ENCODE assay signal across 10 cellular contexts in genomic region chr19:6272411-6272791, GRCh38. TPM values are rescaled to one million over a fixed set of nuclear protein-coding genes. Genes with fewer than 3 reads are reported as not detected.
A peak's percentile ranks its signal among the peaks of the same experiment; 100 is the strongest.
DNase-seq lines count a peak whose midpoint lies in the region; ATAC-seq and TF ChIP-seq lines count a peak whose summit lies in the region.
"Had no signal": no experiment of that assay in that cellular context is flagged by ENCODE, and none has a peak within 500 bp of the region (broad histone marks: within the 10 kb centered on the region; RNA-seq: fewer than 3 reads in every experiment).

No MANE protein-coding gene starts in this region.

- peaks cover 46% of the 10 kb centered on the region for H3K4me1 Mint-ChIP-seq in activated naive CD8-positive, alpha-beta T cell (ENCODE audit: low read depth)
- peaks cover 42% of the 10 kb centered on the region for H3K4me1 Mint-ChIP-seq in activated naive CD8-positive, alpha-beta T cell treated with anti-CD3 and anti-CD28 coated beads, Interleukin-2, amount 50 U/mL, for 24 hours
- H3K4me1 Mint-ChIP-seq in endodermal cell, result peaks cover 59% of the 10 kb centered on the region
- H3K4me1 Mint-ChIP-seq in naive thymus-derived CD4-positive, alpha-beta T cell, result peaks cover 26 to 77% (median 59%) of the 10 kb centered on the region in 7 donors

- ATAC-seq in activated naive CD8-positive, alpha-beta T cell treated with anti-CD3 and anti-CD28 coated beads, Interleukin-2, amount 50 U/mL, for 24 hours, result no peak
- ATAC-seq in naive thymus-derived CD4-positive, alpha-beta T cell, result no peak
- no peak for ATAC-seq in upper lobe of left lung (ENCODE audit: low FRiP score in 2 of 2)

- peaks cover 36% of the 10 kb centered on the region for H3K36me3 ChIP-seq in endodermal cell (ENCODE audit: control insufficient read depth, insufficient read depth, low read length)
- H3K36me3 ChIP-seq in naive thymus-derived CD4-positive, alpha-beta T cell (ENCODE audit: control insufficient read depth in 2 of 3, insufficient read depth in 3 of 3, low read length in 3 of 3), result peaks cover 0 to 37% (median 5%) of the 10 kb centered on the region in 3 experiments
- peaks cover 0 to 25% (median 16%) of the 10 kb centered on the region in 4 donors for H3K36me3 ChIP-seq in upper lobe of left lung

- H3K9me3 ChIP-seq in endodermal cell (ENCODE audit: control insufficient read depth, low read length) (no peaks in the 10 kb centered on the region), upper lobe of left lung (no peaks in the 10 kb centered on the region)
- no peaks in the 10 kb centered on the region for H3K9me3 ChIP-seq in naive thymus-derived CD4-positive, alpha-beta T cell (ENCODE audit: control insufficient read depth in 2 of 3, low read length in 3 of 3)

- H3K27me3 ChIP-seq in endodermal cell (ENCODE audit: control insufficient read depth, insufficient read depth, low read length, poor library complexity, severe bottlenecking) (no peaks in the 10 kb centered on the region), upper lobe of left lung (no peaks in the 10 kb centered on the region)
- no peaks in the 10 kb centered on the region for H3K27me3 ChIP-seq in naive thymus-derived CD4-positive, alpha-beta T cell (ENCODE audit: control insufficient read depth in 2 of 2, insufficient read depth in 2 of 2, low read length in 2 of 2)

- POLR2A ChIA-PET in naive thymus-derived CD4-positive, alpha-beta T cell (lab: Charles Lee), result no interaction called here

- no peaks in the 10 kb centered on the region for H3K27me3 Mint-ChIP-seq in activated naive CD8-positive, alpha-beta T cell
- no peaks in the 10 kb centered on the region for H3K27me3 Mint-ChIP-seq in activated naive CD8-positive, alpha-beta T cell treated with anti-CD3 and anti-CD28 coated beads, Interleukin-2, amount 50 U/mL, for 24 hours
- H3K27me3 Mint-ChIP-seq in endodermal cell (ENCODE audit: insufficient read depth), result no peaks in the 10 kb centered on the region
- no peaks in the 10 kb centered on the region for H3K27me3 Mint-ChIP-seq in naive thymus-derived CD4-positive, alpha-beta T cell
- H3K27me3 Mint-ChIP-seq: activated naive CD8-positive, alpha-beta T cell treated with anti-CD3 and anti-CD28 coated beads, Interleukin-2, amount 10 ng/mL, durations not matched to agents 7 days and 5 days; memory B cell had no signal

- WGBS in endodermal cell (ENCODE audit: insufficient coverage in 1 of 2, insufficient read length in 1 of 2), 2 experiments, result 80% methylated on average over 9 to 11 of the region's 11 CpGs
- WGBS in upper lobe of left lung, 2 donors, result 51 to 60% methylated on average over 8 to 11 of the region's 11 CpGs

- H3K4me1 ChIP-seq in endodermal cell (ENCODE audit: control insufficient read depth, insufficient read depth, low read length) (peaks cover 48% of the 10 kb centered on the region), upper lobe of left lung (peaks cover 87 to 99% (median 96%) of the 10 kb centered on the region in 4 donors)
- peaks cover 0 to 1% of the 10 kb centered on the region in 2 donors for H3K4me1 ChIP-seq in naive thymus-derived CD4-positive, alpha-beta T cell (ENCODE audit: control insufficient read depth in 2 of 2, insufficient read depth in 2 of 2, low read length in 2 of 2)

- no peak overlapping the region for H3K9ac ChIP-seq in endodermal cell (ENCODE audit: extremely low read depth, low read length, poor library complexity, severe bottlenecking)

- H3K27ac Mint-ChIP-seq in activated naive CD8-positive, alpha-beta T cell, result peak overlapping the region; percentile 46
- H3K27ac Mint-ChIP-seq in activated naive CD8-positive, alpha-beta T cell treated with anti-CD3 and anti-CD28 coated beads, Interleukin-2, amount 50 U/mL, for 24 hours, result no peak overlapping the region
- peak overlapping the region; percentile 94 for H3K27ac Mint-ChIP-seq in endodermal cell
- peak overlapping the region in 7 of 9 donors; percentile 11 to 86 (median 54) for H3K27ac Mint-ChIP-seq in naive thymus-derived CD4-positive, alpha-beta T cell
- H3K27ac Mint-ChIP-seq: memory B cell had no signal

- no peaks in the 10 kb centered on the region for H3K36me3 Mint-ChIP-seq in activated naive CD8-positive, alpha-beta T cell
- peaks cover 18% of the 10 kb centered on the region for H3K36me3 Mint-ChIP-seq in activated naive CD8-positive, alpha-beta T cell treated with anti-CD3 and anti-CD28 coated beads, Interleukin-2, amount 50 U/mL, for 24 hours (ENCODE audit: low read depth)
- peaks cover 40% of the 10 kb centered on the region for H3K36me3 Mint-ChIP-seq in endodermal cell (ENCODE audit: low read depth)
- H3K36me3 Mint-ChIP-seq in naive thymus-derived CD4-positive, alpha-beta T cell, result peaks cover 1 to 24% (median 4%) of the 10 kb centered on the region in 5 donors

- H3K4me3 ChIP-seq in endodermal cell (ENCODE audit: low read length) (no peak overlapping the region), upper lobe of left lung (peak overlapping the region in 1 of 4 donors; percentile 29)
- no peak overlapping the region for H3K4me3 ChIP-seq in naive thymus-derived CD4-positive, alpha-beta T cell (ENCODE audit: low read length)

- CTCF ChIA-PET in naive thymus-derived CD4-positive, alpha-beta T cell (lab: Charles Lee), result no interaction called here

- no peaks in the 10 kb centered on the region for H3K9me3 Mint-ChIP-seq in activated naive CD8-positive, alpha-beta T cell (ENCODE audit: low read depth)
- no peaks in the 10 kb centered on the region for H3K9me3 Mint-ChIP-seq in activated naive CD8-positive, alpha-beta T cell treated with anti-CD3 and anti-CD28 coated beads, Interleukin-2, amount 50 U/mL, for 24 hours
- no peaks in the 10 kb centered on the region for H3K9me3 Mint-ChIP-seq in endodermal cell
- H3K9me3 Mint-ChIP-seq in naive thymus-derived CD4-positive, alpha-beta T cell, result no peaks in the 10 kb centered on the region
- H3K9me3 Mint-ChIP-seq: activated naive CD8-positive, alpha-beta T cell treated with anti-CD3 and anti-CD28 coated beads, Interleukin-2, amount 10 ng/mL, durations not matched to agents 7 days and 5 days; memory B cell had no signal

- H3K27ac ChIP-seq in endodermal cell (ENCODE audit: low read depth, low read length), result peak overlapping the region; percentile 73
- no peak overlapping the region for H3K27ac ChIP-seq in naive thymus-derived CD4-positive, alpha-beta T cell (ENCODE audit: low read depth, low read length)
- peak overlapping the region; percentile 89 to 95 (median 92) for H3K27ac ChIP-seq in upper lobe of left lung

- TF ChIP-seq EP300 in upper lobe of left lung (IDR thresholded peaks at IDR 0.05), result no peak

- intact Hi-C loops in naive thymus-derived CD4-positive, alpha-beta T cell (cut with micrococcal nuclease), result no loop called here

- no peak for DNase-seq in activated naive CD8-positive, alpha-beta T cell treated with anti-CD3 and anti-CD28 coated beads, Interleukin-2, amount 50 U/mL, for 24 hours
- DNase-seq in endodermal cell (no peak), upper lobe of left lung (no peak), DMS79 treated with DMSO at 0.1 percent for 48 hours (lab: John Stamatoyannopoulos, UW) (no peak), dedifferentiated amniotic fluid mesenchymal stem cell (ENCODE audit: extremely low spot score) (no peak), NCI-H187 (lab: John Stamatoyannopoulos, UW) (no peak)
- DNase-seq in naive thymus-derived CD4-positive, alpha-beta T cell, result no peak
- DNase-seq: activated naive CD8-positive, alpha-beta T cell treated with anti-CD3 and anti-CD28 coated beads, Interleukin-2, amount 10 ng/mL, durations not matched to agents 7 days and 5 days had no signal

- TF ChIP-seq CTCF in endodermal cell (conservative IDR thresholded peaks at IDR 0.05) (no peak), upper lobe of left lung (IDR thresholded peaks at IDR 0.05) (no peak)

- no peak overlapping the region for H3K4me3 Mint-ChIP-seq in activated naive CD8-positive, alpha-beta T cell
- H3K4me3 Mint-ChIP-seq in activated naive CD8-positive, alpha-beta T cell treated with anti-CD3 and anti-CD28 coated beads, Interleukin-2, amount 50 U/mL, for 24 hours, result no peak overlapping the region
- H3K4me3 Mint-ChIP-seq in endodermal cell, result peak overlapping the region; percentile 22
- peak overlapping the region in 1 of 10 donors; percentile 0 for H3K4me3 Mint-ChIP-seq in naive thymus-derived CD4-positive, alpha-beta T cell
- H3K4me3 Mint-ChIP-seq: activated naive CD8-positive, alpha-beta T cell treated with anti-CD3 and anti-CD28 coated beads, Interleukin-2, amount 10 ng/mL, durations not matched to agents 7 days and 5 days; memory B cell had no signal

- TF ChIP-seq POLR2A in upper lobe of left lung (IDR thresholded peaks at IDR 0.05), result no peak

RNA-seq across cellular contexts. Expression of gene MLLT1, which starts 7.4 kb away (rescaled TPM):
- 10 to 100 TPM; 50.1 to 51.8 TPM for total RNA-seq in endodermal cell
- polyA plus RNA-seq in endodermal cell (2013, experiment 1 of 2), result 57.3 TPM
- polyA plus RNA-seq in endodermal cell (2013, experiment 2 of 2), result 47.7 TPM
- 10 to 100 TPM; 33.3 to 47.5 (median 39.0) TPM for total RNA-seq in naive thymus-derived CD4-positive, alpha-beta T cell
- 1 to 10 TPM in 1 of 2 donors, under 1 TPM in 1; 0.57 to 1.8 TPM for polyA plus RNA-seq in naive thymus-derived CD4-positive, alpha-beta T cell
- 10 to 100 TPM; 22.1 to 98.9 (median 49.3) TPM for total RNA-seq in upper lobe of left lung
